13 cellular contexts compared by ENCODE assay signal in the genomic region with DNA sequence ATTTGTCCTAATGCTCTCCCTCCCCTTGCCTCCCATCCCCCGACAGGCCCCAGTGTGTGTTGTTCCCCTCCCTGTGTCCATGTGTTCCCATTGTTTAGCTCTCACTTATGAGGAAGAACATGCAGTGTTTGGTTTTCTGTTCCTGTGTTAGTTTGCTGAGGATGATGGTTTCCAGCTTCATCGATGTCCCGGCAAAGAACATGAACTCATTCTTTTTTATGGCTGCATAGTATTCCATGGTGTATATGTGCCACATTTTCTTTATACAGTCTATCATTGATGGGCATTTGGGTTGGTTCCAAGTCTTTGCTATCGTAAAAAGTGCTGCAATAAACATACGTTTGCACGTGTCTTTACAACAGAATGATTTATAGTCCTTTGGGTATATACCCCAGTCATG. TPM values are rescaled to one million over a fixed set of nuclear protein-coding genes. Genes with fewer than 3 reads are reported as not detected.
DNase-seq lines count a peak whose midpoint lies in the region; ATAC-seq, FAIRE-seq and TF ChIP-seq lines count a peak whose summit lies in the region.
"Not testable (repeated sequence)": the region's sequence is repeated elsewhere in the genome, so short reads cannot be mapped to it uniquely, and the experiment has no call there.
"Had no signal": no experiment of that assay in that cellular context is flagged by ENCODE, and none has a peak within 500 bp of the region (broad histone marks: within the 10 kb centered on the region; RNA-seq: fewer than 3 reads in every experiment).

No MANE protein-coding gene starts in this region.

- TF ChIP-seq POLR2A in K562 (conservative IDR thresholded peaks at IDR 0.05), result not testable (repeated sequence)

- not testable (repeated sequence) for ATAC-seq in K562

- H3K27ac Mint-ChIP-seq in activated CD4-positive, alpha-beta memory T cell treated with anti-CD3 and anti-CD28 coated beads for 36 hours, result peak overlapping the region; percentile 38
- peak overlapping the region; percentile 27 for H3K27ac Mint-ChIP-seq in endothelial cell (ENCODE audit: unreplicated experiment)
- peak overlapping the region; percentile 50 for H3K27ac Mint-ChIP-seq in neural progenitor cell

- H3K4me1 Mint-ChIP-seq in activated CD4-positive, alpha-beta memory T cell treated with anti-CD3 and anti-CD28 coated beads for 36 hours (ENCODE audit: low read depth); endothelial cell (ENCODE audit: unreplicated experiment): not testable (repeated sequence)
- peaks cover 25% of the 10 kb centered on the region for H3K4me1 Mint-ChIP-seq in neural progenitor cell

- not testable (repeated sequence) for TF ChIP-seq RAD21 in K562 (CRISPR knock-in tag; conservative IDR thresholded peaks at IDR 0.05 in 1 of 2, IDR thresholded peaks at IDR 0.05 in 1 of 2)

- DNase-seq in HEK293T (ENCODE audit: extremely low spot score); activated CD4-positive, alpha-beta memory T cell treated with anti-CD3 and anti-CD28 coated beads for 36 hours; K562 (ENCODE audit: extremely low read depth in 1 of 4, low spot score in 3 of 4); endothelial cell (ENCODE audit: low spot score); neural progenitor cell (ENCODE audit: low spot score): not testable (repeated sequence)

- not testable (repeated sequence) for H3K27me3 ChIP-seq in K562 (ENCODE audit: control insufficient read depth in 2 of 2, insufficient read depth in 2 of 2, low read length in 2 of 2); neural progenitor cell

- FAIRE-seq in K562 (lab: Jason Lieb, UNC), result not testable (repeated sequence)

- H3K4me1 ChIP-seq in HEK293 (ENCODE audit: control insufficient read depth, insufficient read depth, low read length); K562 (replicated peaks in 1 of 2; ENCODE audit: control insufficient read depth in 2 of 2, insufficient read depth in 2 of 2, low read length in 2 of 2); neural progenitor cell: not testable (repeated sequence)

- not testable (repeated sequence) for H3K79me2 ChIP-seq in K562 (ENCODE audit: control insufficient read depth, insufficient read depth, low read length); neural progenitor cell (ENCODE audit: low read depth)

- not testable (repeated sequence) for H2AFZ ChIP-seq in K562 (ENCODE audit: low read depth, low read length); neural progenitor cell (replicated peaks)

- intact Hi-C loops in activated CD4-positive, alpha-beta memory T cell treated with anti-CD3 and anti-CD28 coated beads for 36 hours (cut with micrococcal nuclease); K562 (cut with micrococcal nuclease): not testable (repeated sequence)

- in situ Hi-C loops in K562 (cut with MboI), result not testable (repeated sequence)

- not testable (repeated sequence) for H3K9me3 ChIP-seq in HEK293 (ENCODE audit: control insufficient read depth, insufficient read depth, low read depth, low read length); K562 (replicated peaks; ENCODE audit: control insufficient read depth, insufficient read depth, low read depth, low read length); neural progenitor cell (ENCODE audit: low read depth)

- H3K4me3 ChIP-seq in HEK293 (ENCODE audit: low read depth, low read length); K562; neural progenitor cell: not testable (repeated sequence)

- not testable (repeated sequence) for H3K9me1 ChIP-seq in K562 (ENCODE audit: control insufficient read depth, insufficient read depth, low read length)

- CTCF ChIA-PET in HEK293 (lab: Yijun Ruan, JAX); HEK293T (lab: Yijun Ruan, JAX); K562 (lab: Yijun Ruan, JAX; ENCODE audit: low intra/inter-chr PET ratio): not testable (repeated sequence)
- CTCF ChIA-PET in activated CD4-positive, alpha-beta memory T cell treated with anti-CD3 and anti-CD28 coated beads for 36 hours (lab: Charles Lee), result interaction anchor here (0.8 to 1.9 kb wide), 2 partner anchors 15 to 117 kb away, joined by 3 to 4 read pairs; no protein-coding TSS in a partner anchor

- H3K4me3 Mint-ChIP-seq in activated CD4-positive, alpha-beta memory T cell treated with anti-CD3 and anti-CD28 coated beads for 36 hours; endothelial cell (ENCODE audit: unreplicated experiment): not testable (repeated sequence)
- peak overlapping the region; percentile 30 for H3K4me3 Mint-ChIP-seq in neural progenitor cell

- H3K9me3 Mint-ChIP-seq in activated CD4-positive, alpha-beta memory T cell treated with anti-CD3 and anti-CD28 coated beads for 36 hours; endothelial cell (ENCODE audit: unreplicated experiment); neural progenitor cell: not testable (repeated sequence)

- not testable (repeated sequence) for BruUV-seq in K562 (replicated peaks; lab: Mats Ljungman, UMichigan)

- H3K27ac ChIP-seq in HEK293 (ENCODE audit: extremely low read depth, low read depth, low read length); K562 (ENCODE audit: extremely low read depth, low read depth, low read length); neural progenitor cell: not testable (repeated sequence)

- not testable (repeated sequence) for H3K36me3 ChIP-seq in HEK293 (ENCODE audit: control insufficient read depth in 2 of 2, insufficient read depth in 1 of 2, low read length in 2 of 2); K562 (ENCODE audit: control insufficient read depth, insufficient read depth, low read length); neural progenitor cell

- H3K36me3 Mint-ChIP-seq in activated CD4-positive, alpha-beta memory T cell treated with anti-CD3 and anti-CD28 coated beads for 36 hours; endothelial cell (ENCODE audit: low read depth, unreplicated experiment); neural progenitor cell: not testable (repeated sequence)

- not testable (repeated sequence) for TF ChIP-seq EP300 in K562 (IDR thresholded peaks at IDR 0.05; ENCODE audit: low read length)

- not testable (repeated sequence) for H3K9ac ChIP-seq in K562 (ENCODE audit: insufficient read depth in 1 of 2, low read depth in 2 of 2, low read length in 2 of 2); neural progenitor cell

- H3K4me2 ChIP-seq in K562 (ENCODE audit: insufficient read depth, low read length); neural progenitor cell: not testable (repeated sequence)

- 37% methylated on average over 6 of the region's 6 CpGs for WGBS in K562 (ENCODE audit: insufficient coverage, low coverage, missing lambda C conversion rate)

- not testable (repeated sequence) for TF ChIP-seq CTCF in HEK293 (tag by site-specific recombination; IDR thresholded peaks at IDR 0.05); K562 (IDR thresholded peaks at IDR 0.05 in 2 of 3, conservative IDR thresholded peaks at IDR 0.05 in 1 of 3; ENCODE audit: insufficient read depth in 2 of 3, low read depth in 1 of 3, low read length in 3 of 3); endothelial cell (IDR thresholded peaks at IDR 0.05; ENCODE audit: unreplicated experiment); neural progenitor cell (IDR thresholded peaks at IDR 0.05)

- POLR2A ChIA-PET in HEK293 (lab: Yijun Ruan, JAX), result interaction anchor here (1.6 kb wide), 1 partner anchor 17 kb away, joined by 4 read pairs; a partner anchor contains a TSS
- POLR2A ChIA-PET in HEK293T (lab: Yijun Ruan, JAX); activated CD4-positive, alpha-beta memory T cell treated with anti-CD3 and anti-CD28 coated beads for 36 hours (lab: Charles Lee): not testable (repeated sequence)
- POLR2A ChIA-PET in K562 (lab: Yijun Ruan, JAX), result interaction anchor here (1.8 kb wide), 1 partner anchor 57 kb away, joined by 5 read pairs; no protein-coding TSS in a partner anchor

- H3F3A ChIP-seq in neural progenitor cell (ENCODE audit: low read depth), result not testable (repeated sequence)

- not testable (repeated sequence) for H4K20me1 ChIP-seq in K562 (replicated peaks; ENCODE audit: control insufficient read depth, insufficient read depth, low read length); neural progenitor cell (ENCODE audit: low read depth)

- H3K27me3 Mint-ChIP-seq in activated CD4-positive, alpha-beta memory T cell treated with anti-CD3 and anti-CD28 coated beads for 36 hours, result peaks cover 12% of the 10 kb centered on the region
- not testable (repeated sequence) for H3K27me3 Mint-ChIP-seq in endothelial cell (ENCODE audit: unreplicated experiment); neural progenitor cell (ENCODE audit: insufficient read depth, low read depth)

RNA-seq across cellular contexts. Expression of a gene that starts 17.1 kb away (rescaled TPM):
- total RNA-seq in activated CD4-positive, alpha-beta memory T cell treated with anti-CD3 and anti-CD28 coated beads for 36 hours, result 10 to 100 TPM; 13.5 to 14.6 TPM
- 70.1 and 115 TPM in 2 replicates for total RNA-seq in K562 (2011; cell fraction: chromatin; rRNA removed; ENCODE audit: low replicate concordance)
- total RNA-seq in K562 (2011; cell fraction: nucleolus; rRNA removed), result 141 and 156 TPM in 2 replicates
- 172 and 258 TPM in 2 replicates for total RNA-seq in K562 (2011; cell fraction: nucleoplasm; rRNA removed)
- total RNA-seq in K562 (2014; rRNA removed), result 115 and 139 TPM in 2 replicates
- 161 and 179 TPM in 2 replicates for total RNA-seq in K562 (2014; rRNA removed; fragmentation: Illumina TruSeq; extraction: Trizol)
- 164 and 178 TPM in 2 replicates for total RNA-seq in K562 (2015; rRNA removed; fragmentation: Illumina TruSeq; extraction: Trizol)
- 150 and 154 TPM in 2 replicates for total RNA-seq in K562 (2021)
- 272 TPM in 2 replicates for polyA plus RNA-seq in K562 (2011; rRNA removed)
- 152 and 184 TPM in 2 replicates for polyA plus RNA-seq in K562 (2011; cell fraction: cytosol; rRNA removed)
- 41.7 and 74.9 TPM in 2 replicates for polyA plus RNA-seq in K562 (2011; cell fraction: nucleus; rRNA removed)
- polyA plus RNA-seq in K562 (2012), result 137 and 336 TPM in 2 replicates
- polyA plus RNA-seq in K562 (2014; fragmentation: Illumina TruSeq; extraction: Trizol), result 163 and 197 TPM in 2 replicates
- polyA plus RNA-seq in K562 (2014; fragmentation: Nextera tagmentation; extraction: Ambion mirVana), result 10 to 100 TPM; 45.7 to 58.2 TPM
- 176 and 186 TPM in 2 replicates for polyA plus RNA-seq in K562 (2014; rRNA removed)
- 101 and 126 TPM in 2 replicates for polyA minus RNA-seq in K562 (2011; rRNA and poly(A)+ RNA removed)
- polyA minus RNA-seq in K562 (2011; cell fraction: cytosol; rRNA and poly(A)+ RNA removed), result 59.4 and 78.2 TPM in 2 replicates
- 17.5 and 30.3 TPM in 2 replicates for polyA minus RNA-seq in K562 (2011; cell fraction: nucleus; rRNA and poly(A)+ RNA removed)
- 22.2 TPM for total RNA-seq in endothelial cell (ENCODE audit: unreplicated experiment)
- 55.6 and 64.2 TPM in 2 replicates for total RNA-seq in neural progenitor cell (ENCODE audit: low replicate concordance)

RNA-seq across cellular contexts. Expression of a gene that starts 52.4 kb away (rescaled TPM):
- 100 to 1,000 TPM; 105 to 114 TPM for total RNA-seq in activated CD4-positive, alpha-beta memory T cell treated with anti-CD3 and anti-CD28 coated beads for 36 hours
- 0.44 TPM in 1 of 2 replicates, not detected in the other for total RNA-seq in K562 (2011; cell fraction: chromatin; rRNA removed; ENCODE audit: low replicate concordance)
- 0.50 and 0.53 TPM in 2 replicates for total RNA-seq in K562 (2011; cell fraction: nucleolus; rRNA removed)
- total RNA-seq in K562 (2011; cell fraction: nucleoplasm; rRNA removed), result 0.15 and 0.23 TPM in 2 replicates
- 0.12 TPM in 1 of 2 replicates, not detected in the other for total RNA-seq in K562 (2014; rRNA removed)
- total RNA-seq in K562 (2014; rRNA removed; fragmentation: Illumina TruSeq; extraction: Trizol), result not detected in 2 replicates
- total RNA-seq in K562 (2015; rRNA removed; fragmentation: Illumina TruSeq; extraction: Trizol), result 0.18 TPM in 1 of 2 replicates, not detected in the other
- 0.22 and 0.42 TPM in 2 replicates for total RNA-seq in K562 (2021)
- 0.08 and 0.18 TPM in 2 replicates for polyA plus RNA-seq in K562 (2011; rRNA removed)
- polyA plus RNA-seq in K562 (2011; cell fraction: cytosol; rRNA removed), result 0.12 TPM in 1 of 2 replicates, not detected in the other
- polyA plus RNA-seq in K562 (2011; cell fraction: nucleus; rRNA removed), result 0.27 and 0.43 TPM in 2 replicates
- polyA plus RNA-seq in K562 (2012), result 0.20 and 0.21 TPM in 2 replicates
- not detected in 2 replicates for polyA plus RNA-seq in K562 (2014; fragmentation: Illumina TruSeq; extraction: Trizol)
- polyA plus RNA-seq in K562 (2014; fragmentation: Nextera tagmentation; extraction: Ambion mirVana), result not detected
- polyA plus RNA-seq in K562 (2014; rRNA removed), result 0.37 and 0.55 TPM in 2 replicates
- not detected in 2 replicates for polyA minus RNA-seq in K562 (2011; rRNA and poly(A)+ RNA removed)
- polyA minus RNA-seq in K562 (2011; cell fraction: cytosol; rRNA and poly(A)+ RNA removed), result not detected in 2 replicates
- not detected in 2 replicates for polyA minus RNA-seq in K562 (2011; cell fraction: nucleus; rRNA and poly(A)+ RNA removed)
- not detected for total RNA-seq in endothelial cell (ENCODE audit: unreplicated experiment)
- total RNA-seq in neural progenitor cell (ENCODE audit: low replicate concordance), result 1.3 and 1.5 TPM in 2 replicates
- total RNA-seq: A172, Caco-2 had no signal
- polyA plus RNA-seq: AG04450, BJ had no signal

RNA-seq across cellular contexts. Expression of a gene that starts 59.3 kb away (rescaled TPM):
- 10 to 100 TPM; 61.7 to 65.8 TPM for total RNA-seq in activated CD4-positive, alpha-beta memory T cell treated with anti-CD3 and anti-CD28 coated beads for 36 hours
- 51.0 and 78.1 TPM in 2 replicates for total RNA-seq in K562 (2011; cell fraction: chromatin; rRNA removed; ENCODE audit: low replicate concordance)
- 34.9 and 38.6 TPM in 2 replicates for total RNA-seq in K562 (2011; cell fraction: nucleolus; rRNA removed)
- total RNA-seq in K562 (2011; cell fraction: nucleoplasm; rRNA removed), result 48.1 and 85.4 TPM in 2 replicates
- 45.3 and 48.0 TPM in 2 replicates for total RNA-seq in K562 (2014; rRNA removed)
- total RNA-seq in K562 (2014; rRNA removed; fragmentation: Illumina TruSeq; extraction: Trizol), result 41.6 and 42.3 TPM in 2 replicates
- total RNA-seq in K562 (2015; rRNA removed; fragmentation: Illumina TruSeq; extraction: Trizol), result 37.3 and 39.4 TPM in 2 replicates
- 41.5 and 50.9 TPM in 2 replicates for total RNA-seq in K562 (2021)
- polyA plus RNA-seq in K562 (2011; rRNA removed), result 64.5 and 69.8 TPM in 2 replicates
- polyA plus RNA-seq in K562 (2011; cell fraction: cytosol; rRNA removed), result 45.8 and 49.9 TPM in 2 replicates
- 27.5 and 28.0 TPM in 2 replicates for polyA plus RNA-seq in K562 (2011; cell fraction: nucleus; rRNA removed)
- polyA plus RNA-seq in K562 (2012), result 41.5 and 91.2 TPM in 2 replicates
- polyA plus RNA-seq in K562 (2014; fragmentation: Illumina TruSeq; extraction: Trizol), result 48.3 and 50.5 TPM in 2 replicates
- 1 to 10 TPM; 7.8 to 9.1 TPM for polyA plus RNA-seq in K562 (2014; fragmentation: Nextera tagmentation; extraction: Ambion mirVana)
- polyA plus RNA-seq in K562 (2014; rRNA removed), result 53.2 and 54.5 TPM in 2 replicates
- 59.8 and 70.7 TPM in 2 replicates for polyA minus RNA-seq in K562 (2011; rRNA and poly(A)+ RNA removed)
- polyA minus RNA-seq in K562 (2011; cell fraction: cytosol; rRNA and poly(A)+ RNA removed), result 34.8 and 46.1 TPM in 2 replicates
- polyA minus RNA-seq in K562 (2011; cell fraction: nucleus; rRNA and poly(A)+ RNA removed), result 19.0 and 26.1 TPM in 2 replicates
- total RNA-seq in endothelial cell (ENCODE audit: unreplicated experiment), result 39.5 TPM
- total RNA-seq in neural progenitor cell (ENCODE audit: low replicate concordance), result 0.06 TPM in 2 replicates
- total RNA-seq: A673, Caco-2, Calu3 had no signal
- polyA plus RNA-seq: A549, AG04450, BJ had no signal

Comparison
In these comparisons a context has a peak if more than half of its experiments do, and no peak if none do; other contexts are left out.
1. RNA of a gene that starts 52.4 kb away (total RNA-seq): 105 to 114 TPM in activated CD4-positive, alpha-beta memory T cell treated with anti-CD3 and anti-CD28 coated beads for 36 hours; 1.3 to 1.5 TPM in neural progenitor cell, 0.12 to 0.53 TPM in K562 and not detected in endothelial cell (single experiment); every median in the first group is over 10 times any median in the second.
2. RNA of a gene that starts 59.3 kb away (total RNA-seq): 61.7 to 65.8 TPM in activated CD4-positive, alpha-beta memory T cell treated with anti-CD3 and anti-CD28 coated beads for 36 hours, 34.9 to 85.4 TPM in K562 and 39.5 TPM in endothelial cell (single experiment); 0.06 TPM in neural progenitor cell; every median in the first group is over 10 times any median in the second.
3. Peak in every context shown above with its lines, with median percentiles within 50 percentile points of each other: H3K27ac Mint-ChIP-seq.